ENCODE assay signal across 10 cellular contexts in genomic region chr7:25029075-25029474, GRCh38. TPM values are rescaled to one million over a fixed set of nuclear protein-coding genes. Genes with fewer than 3 reads are reported as not detected.
DNase-seq lines count a peak whose midpoint lies in the region; TF ChIP-seq lines count a peak whose summit lies in the region.
"Had no signal": no experiment of that assay in that cellular context is flagged by ENCODE, and none has a peak within 500 bp of the region (broad histone marks: within the 10 kb centered on the region; RNA-seq: fewer than 3 reads in every experiment).

No MANE protein-coding gene starts in this region.

- TF ChIP-seq POLR2A in spleen (IDR thresholded peaks at IDR 0.05): no peak

- H3K4me1 Mint-ChIP-seq in activated CD4-positive, alpha-beta T cell treated with anti-CD3 and anti-CD28 coated beads, Interleukin-2, amount 10 ng/mL, durations not matched to agents 24 days and 14 days: peaks cover 45% of the 10 kb centered on the region
- H3K4me1 Mint-ChIP-seq: nephron had no signal

- H3K36me3 Mint-ChIP-seq in activated CD4-positive, alpha-beta T cell treated with anti-CD3 and anti-CD28 coated beads, Interleukin-2, amount 10 ng/mL, durations not matched to agents 24 days and 14 days (ENCODE audit: low read depth): no peaks in the 10 kb centered on the region

- peak overlapping the region; percentile 87 for H3K27ac Mint-ChIP-seq in activated CD4-positive, alpha-beta T cell treated with anti-CD3 and anti-CD28 coated beads, Interleukin-2, amount 10 ng/mL, durations not matched to agents 24 days and 14 days
- H3K27ac Mint-ChIP-seq: nephron had no signal

- H3K27me3 Mint-ChIP-seq in activated CD4-positive, alpha-beta T cell treated with anti-CD3 and anti-CD28 coated beads, Interleukin-2, amount 10 ng/mL, durations not matched to agents 24 days and 14 days: peaks cover 7% of the 10 kb centered on the region

- intact Hi-C loops in activated CD4-positive, alpha-beta T cell treated with anti-CD3 and anti-CD28 coated beads, Interleukin-2, amount 10 ng/mL, durations not matched to agents 24 days and 14 days (cut with micrococcal nuclease): loop anchor here (2.0 to 5.0 kb wide), 3 partner anchors 43 to 122 kb away; no protein-coding TSS in a partner anchor
- intact Hi-C loops in spleen (cut with DNase I; ENCODE audit: low total_unique reads): no loop called here

- no peak for TF ChIP-seq CTCF in spleen (IDR thresholded peaks at IDR 0.05 in 8 of 11, conservative IDR thresholded peaks at IDR 0.05 in 3 of 11)

- H3K9me3 ChIP-seq in SJSA1 (replicated peaks): no peaks in the 10 kb centered on the region
- H3K9me3 ChIP-seq in spleen: no peaks in the 10 kb centered on the region

- H3K9me3 Mint-ChIP-seq in activated CD4-positive, alpha-beta T cell treated with anti-CD3 and anti-CD28 coated beads, Interleukin-2, amount 10 ng/mL, durations not matched to agents 24 days and 14 days: peaks cover 10% of the 10 kb centered on the region

- H3K36me3 ChIP-seq in SJSA1 (no peaks in the 10 kb centered on the region), spleen (no peaks in the 10 kb centered on the region)

- H3K4me3 ChIP-seq in SJSA1 (no peak overlapping the region), spleen (no peak overlapping the region)
- H3K4me3 ChIP-seq: dorsolateral prefrontal cortex had no signal

- 71 to 100% (median 95%) methylated on average over 1 of the region's 1 CpG for WGBS in spleen, 5 donors

- H3K4me1 ChIP-seq in SJSA1 (replicated peaks) (peaks cover 61% of the 10 kb centered on the region), spleen (peaks cover 0 to 11% (median 0%) of the 10 kb centered on the region in 6 donors)

- H3K4me3 Mint-ChIP-seq in activated CD4-positive, alpha-beta T cell treated with anti-CD3 and anti-CD28 coated beads, Interleukin-2, amount 10 ng/mL, durations not matched to agents 24 days and 14 days: peak overlapping the region; percentile 48
- H3K4me3 Mint-ChIP-seq: nephron had no signal

- DNase-seq in activated CD4-positive, alpha-beta T cell treated with anti-CD3 and anti-CD28 coated beads, Interleukin-2, amount 10 ng/mL, durations not matched to agents 24 days and 14 days: peak; percentile 74
- no peak for DNase-seq in activated CD4-positive, alpha-beta T cell treated with anti-CD3 and anti-CD28 coated beads, Interleukin-2, amount 50 U/mL, for 4 hours
- DNase-seq in SJSA1 (ENCODE audit: low read depth in 1 of 2, low spot score in 2 of 2) (no peak), epithelial cell of prostate (ENCODE audit: low read depth, low spot score) (no peak), spleen (peak; percentile 69), ecto neural progenitor cell (ENCODE audit: low spot score) (no peak), EL (no peak), DMS79 treated with DMSO at 0.1 percent for 48 hours (lab: John Stamatoyannopoulos, UW) (no peak)
- DNase-seq: dorsolateral prefrontal cortex had no signal

- H3K27ac ChIP-seq in SJSA1 (peak overlapping the region; percentile 91), epithelial cell of prostate (peak overlapping the region; percentile 83), spleen (peak overlapping the region in 5 of 8 donors; percentile 26 to 71 (median 55))
- H3K27ac ChIP-seq: dorsolateral prefrontal cortex had no signal

- no peaks in the 10 kb centered on the region for H3K27me3 ChIP-seq in SJSA1 (replicated peaks)
- no peaks in the 10 kb centered on the region for H3K27me3 ChIP-seq in spleen (replicated peaks in 1 of 7)

RNA-seq across cellular contexts. Expression of gene OSBPL3, which starts 49.1 kb away (rescaled TPM):
- total RNA-seq in activated CD4-positive, alpha-beta T cell treated with anti-CD3 and anti-CD28 coated beads, Interleukin-2, amount 10 ng/mL, durations not matched to agents 24 days and 14 days: 93.7 and 93.8 TPM in 2 replicates
- total RNA-seq in SJSA1 (2014; rRNA removed; shearing (Covaris generic)): 11.3 and 13.6 TPM in 2 replicates
- total RNA-seq in spleen: 10 to 100 TPM; 18.5 to 33.9 (median 27.0) TPM
- polyA plus RNA-seq in spleen: 10 to 100 TPM; 10.3 to 16.2 (median 13.4) TPM

Comparison
In these comparisons a context has a peak if more than half of its experiments do, and no peak if none do; other contexts are left out.
1. DNase-seq: peak in activated CD4-positive, alpha-beta T cell treated with anti-CD3 and anti-CD28 coated beads, Interleukin-2, amount 10 ng/mL, durations not matched to agents 24 days and 14 days (single experiment) and spleen (single experiment); none in activated CD4-positive, alpha-beta T cell treated with anti-CD3 and anti-CD28 coated beads, Interleukin-2, amount 50 U/mL, for 4 hours (0 of 2), SJSA1 (0 of 2), epithelial cell of prostate (single experiment), ecto neural progenitor cell (single experiment), EL (single experiment) and DMS79 treated with DMSO at 0.1 percent for 48 hours (single experiment).
2. Peak in every context shown above with its lines, with median percentiles within 50 percentile points of each other: H3K27ac ChIP-seq.